In the genomic region with DNA sequence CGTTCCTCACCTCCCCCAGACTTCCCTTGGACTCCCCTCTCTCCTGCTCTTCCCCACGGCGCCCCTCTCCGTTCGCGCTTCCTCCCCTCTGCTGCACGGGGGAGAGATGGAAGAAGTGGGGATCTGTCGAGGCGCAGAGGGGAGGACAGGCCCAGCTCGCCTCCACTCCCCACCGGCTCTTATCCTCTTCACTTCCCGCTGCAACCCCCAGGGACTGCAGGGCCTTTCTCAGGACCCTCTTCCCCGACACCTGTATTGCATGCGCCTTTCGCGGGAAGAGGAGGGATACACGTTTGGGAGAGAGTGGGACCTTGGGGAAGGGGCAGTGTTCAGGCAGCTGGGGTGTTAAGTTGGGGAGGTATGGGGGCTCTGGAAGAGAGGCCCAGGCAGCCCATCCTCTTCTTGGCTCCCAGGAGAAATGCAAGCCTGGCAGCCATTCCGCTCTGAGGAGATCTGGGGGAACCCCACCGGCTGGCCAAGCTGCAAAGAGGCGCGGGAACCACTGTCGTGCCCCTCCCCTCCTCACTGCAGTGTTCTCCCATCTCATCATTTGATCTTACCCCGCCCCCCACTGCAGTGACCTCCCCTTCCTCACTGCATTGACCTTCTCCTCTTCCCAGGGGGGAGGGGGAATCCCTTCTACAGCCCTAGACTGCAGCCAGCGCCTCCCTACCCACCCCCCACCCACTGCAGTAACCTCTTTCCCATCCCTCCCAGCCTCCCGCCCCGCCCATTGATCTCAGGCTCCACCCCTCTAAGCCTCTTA, we compare ENCODE assay signal across 7 cellular contexts. TPM values are rescaled to one million over a fixed set of nuclear protein-coding genes. Genes with fewer than 3 reads are reported as not detected.
DNase-seq lines count a peak whose midpoint lies in the region; ATAC-seq, FAIRE-seq and TF ChIP-seq lines count a peak whose summit lies in the region.
"Had no signal": no experiment of that assay in that cellular context is flagged by ENCODE, and none has a peak within 500 bp of the region (broad histone marks: within the 10 kb centered on the region; RNA-seq: fewer than 3 reads in every experiment).

No MANE protein-coding gene starts in this region.

- TF ChIP-seq CTCF in HFF-Myc (IDR thresholded peaks at IDR 0.05; ENCODE audit: low read depth, low read length, missing control alignments) (no peak), WTC11 (IDR thresholded peaks at IDR 0.05) (no peak), HepG2 (CRISPR knock-in tag; IDR thresholded peaks at IDR 0.05) (no peak)

- peaks cover 12% of the 10 kb centered on the region for H3K27me3 Mint-ChIP-seq in WTC11 (ENCODE audit: low read depth)

- H3K9ac ChIP-seq in HepG2 (ENCODE audit: insufficient read depth, low read depth, low read length), result peak overlapping the region; percentile 77

- no peak overlapping the region for H2AFZ ChIP-seq in HepG2 (ENCODE audit: low read length)

- 25% methylated on average over 22 of the region's 26 CpGs for WGBS in HepG2 (ENCODE audit: low lambda C conversion rate)

- POLR2A ChIA-PET in WTC11 (lab: Charles Lee), result interaction anchor here (0.5 to 2.0 kb wide), 5 partner anchors 11 to 46 kb away, joined by 4 to 16 read pairs (median 6); partner anchors contain the start of genes C12orf57, RNU7-1 and SPSB2
- POLR2A ChIA-PET in HepG2 (lab: Yijun Ruan, JAX), result interaction anchor here (1.7 to 3.1 kb wide), 6 partner anchors 23 to 47 kb away, joined by 9 to 15 read pairs (median 12); partner anchors contain the start of genes C12orf57, RNU7-1, SPSB2 and TPI1

- H3K36me3 Mint-ChIP-seq in WTC11, result peaks cover 32% of the 10 kb centered on the region

- in situ Hi-C loops in HepG2 (cut with HindIII; ENCODE audit: extremely low pct_ligation_motif_present, low pct_unique_long_range_greater_than_20kb), result no loop called here

- H3K79me2 ChIP-seq in HepG2 (ENCODE audit: insufficient read depth, low read length), result peaks cover 17% of the 10 kb centered on the region

- no peaks in the 10 kb centered on the region for H4K20me1 ChIP-seq in HepG2 (ENCODE audit: insufficient read depth, low read length)

- peak overlapping the region; percentile 45 for H3K4me3 ChIP-seq in HFF-Myc (replicated peaks; ENCODE audit: low read depth, low read length)
- peak overlapping the region; percentile 63 to 90 (median 77) for H3K4me3 ChIP-seq in HepG2 (replicated peaks in 1 of 3; ENCODE audit: insufficient read depth in 1 of 3, low read depth in 2 of 3, low read length in 3 of 3)

- TF ChIP-seq EP300 in HepG2 (IDR thresholded peaks at IDR 0.05; ENCODE audit: low read depth in 2 of 2, low read length in 2 of 2) (no peak), HepG2 (CRISPR knock-in tag; IDR thresholded peaks at IDR 0.05; ENCODE audit: borderline replicate concordance) (no peak)

- H3K9me3 ChIP-seq in HepG2 (ENCODE audit: low read length), result no peaks in the 10 kb centered on the region

- no peak for TF ChIP-seq RAD21 in HepG2 (CRISPR knock-in tag; IDR thresholded peaks at IDR 0.05)

- no peak for FAIRE-seq in HepG2 (lab: Jason Lieb, UNC)

- peaks cover 48% of the 10 kb centered on the region for H3K4me1 ChIP-seq in HepG2 (ENCODE audit: insufficient read depth, low read length)

- no peak for TF ChIP-seq POLR2A in HepG2 (IDR thresholded peaks at IDR 0.05; ENCODE audit: insufficient read depth in 1 of 2, low read depth in 2 of 2, low read length in 2 of 2)

- H3K4me1 Mint-ChIP-seq in WTC11, result peaks cover 39% of the 10 kb centered on the region

- H3K27ac ChIP-seq in HepG2 (ENCODE audit: extremely low read length, insufficient read depth, low read length), result peak overlapping the region; percentile 84
- H3K27ac ChIP-seq: epithelial cell of prostate had no signal

- peak overlapping the region; percentile 64 for H3K27ac Mint-ChIP-seq in WTC11

- DNase-seq in HFF-Myc (ENCODE audit: extremely low read depth, low read depth) (no peak), WTC11 (ENCODE audit: low spot score) (peak; percentile 74), HepG2 (ENCODE audit: low spot score) (no peak), SW 1271 (lab: John Stamatoyannopoulos, UW) (no peak)
- DNase-seq in activated effector memory CD4-positive, alpha-beta T cell treated with Interleukin-2 at 50 U/mL for 16 hours, result no peak

- intact Hi-C loops in HepG2 (cut with micrococcal nuclease; ENCODE audit: unreplicated experiment), result no loop called here

- H3K9me3 Mint-ChIP-seq in WTC11, result no peaks in the 10 kb centered on the region

- H3K4me2 ChIP-seq in HepG2 (ENCODE audit: low read depth, low read length), result peak overlapping the region; percentile 96

- no peaks in the 10 kb centered on the region for H3K27me3 ChIP-seq in HepG2 (ENCODE audit: control insufficient read depth in 1 of 2, insufficient read depth in 2 of 2, low read length in 2 of 2)

- peak overlapping the region; percentile 97 for H3K4me3 Mint-ChIP-seq in WTC11

- peak; percentile 41 for ATAC-seq in WTC11
- no peak; the same call in 2 of the 3 replicates for ATAC-seq in HepG2
- no peak for ATAC-seq in GM19324 (IDR thresholded peaks at IDR 0.05; ENCODE audit: low FRiP score, unreplicated experiment)

- peaks cover 5 to 24% of the 10 kb centered on the region in 2 experiments; a peak in 3 of 5 replicates for H3K36me3 ChIP-seq in HepG2 (replicated peaks in 1 of 2; ENCODE audit: control insufficient read depth in 1 of 2, insufficient read depth in 2 of 2, low read length in 2 of 2)

- CTCF ChIA-PET in WTC11 (lab: Charles Lee) (interaction anchor here (1.0 to 9.1 kb wide), 6 partner anchors 11 to 46 kb away, joined by 3 to 45 read pairs (median 10); partner anchors contain the start of gene SPSB2), HepG2 (lab: Yijun Ruan, JAX; ENCODE audit: low intra/inter-chr PET ratio, low total read pairs) (no interaction called here)

- TSS peak; percentile 31 for BruUV-seq in HepG2 (replicated peaks; lab: Mats Ljungman, UMichigan)

RNA-seq across cellular contexts. Expression of gene ENO2, which starts 0.8 kb away (rescaled TPM):
- total RNA-seq in WTC11 (2021) (118 to 170 TPM (median 165 TPM) in 3 replicates), HepG2 (2016; rRNA removed; fragmentation: Illumina TruSeq; extraction: Trizol) (15.9 and 19.3 TPM in 2 replicates)
- total RNA-seq in HepG2 (2016; cell fraction: cytosol; rRNA removed; fragmentation: Illumina TruSeq; extraction: Trizol; ENCODE audit: low read depth), result 5.8 and 6.3 TPM in 2 replicates
- 12.7 and 19.8 TPM in 2 replicates for total RNA-seq in HepG2 (2016; cell fraction: insoluble cytoplasmic fraction; rRNA removed; fragmentation: Illumina TruSeq; extraction: Trizol)
- 7.9 and 8.5 TPM in 2 replicates for total RNA-seq in HepG2 (2016; cell fraction: membrane; rRNA removed; fragmentation: Illumina TruSeq; extraction: Trizol)
- total RNA-seq in HepG2 (2016; cell fraction: nucleus; rRNA removed; fragmentation: Illumina TruSeq; extraction: Trizol), result 21.7 and 25.4 TPM in 2 replicates
- polyA plus RNA-seq in HepG2 (2011; rRNA removed), result 136 and 144 TPM in 2 replicates
- 105 and 112 TPM in 2 replicates for polyA plus RNA-seq in HepG2 (2011; cell fraction: cytosol; rRNA removed)
- 451 and 486 TPM in 2 replicates for polyA plus RNA-seq in HepG2 (2011; cell fraction: nucleus; rRNA removed)
- polyA plus RNA-seq in HepG2 (2012), result 102 and 116 TPM in 2 replicates
- polyA plus RNA-seq in HepG2 (2016; cell fraction: cytosol; fragmentation: Illumina TruSeq; extraction: Trizol; ENCODE audit: low read depth), result 3.6 and 3.8 TPM in 2 replicates
- polyA plus RNA-seq in HepG2 (2016; cell fraction: insoluble cytoplasmic fraction; fragmentation: Illumina TruSeq; extraction: Trizol; ENCODE audit: low read depth), result 18.2 and 20.1 TPM in 2 replicates
- 7.1 and 7.2 TPM in 2 replicates for polyA plus RNA-seq in HepG2 (2016; cell fraction: membrane; fragmentation: Illumina TruSeq; extraction: Trizol; ENCODE audit: low read depth)
- 89.6 and 99.9 TPM in 2 replicates for polyA plus RNA-seq in HepG2 (2016; cell fraction: nucleus; fragmentation: Illumina TruSeq; extraction: Trizol; ENCODE audit: insufficient read depth, low read depth)
- polyA minus RNA-seq in HepG2 (2011; rRNA and poly(A)+ RNA removed; ENCODE audit: low replicate concordance), result 23.5 and 92.8 TPM in 2 replicates
- 35.6 and 39.9 TPM in 2 replicates for polyA minus RNA-seq in HepG2 (2011; cell fraction: cytosol; rRNA and poly(A)+ RNA removed)
- 44.7 and 52.6 TPM in 2 replicates for polyA minus RNA-seq in HepG2 (2011; cell fraction: nucleus; rRNA and poly(A)+ RNA removed)

RNA-seq across cellular contexts. Expression of gene LRRC23, which starts 10.6 kb away (rescaled TPM):
- total RNA-seq in WTC11 (2021) (3.1 to 5.3 TPM (median 4.9 TPM) in 3 replicates), HepG2 (2016; rRNA removed; fragmentation: Illumina TruSeq; extraction: Trizol) (6.0 and 6.7 TPM in 2 replicates)
- total RNA-seq in HepG2 (2016; cell fraction: cytosol; rRNA removed; fragmentation: Illumina TruSeq; extraction: Trizol; ENCODE audit: low read depth), result 2.5 and 3.3 TPM in 2 replicates
- total RNA-seq in HepG2 (2016; cell fraction: insoluble cytoplasmic fraction; rRNA removed; fragmentation: Illumina TruSeq; extraction: Trizol), result 5.1 and 7.7 TPM in 2 replicates
- total RNA-seq in HepG2 (2016; cell fraction: membrane; rRNA removed; fragmentation: Illumina TruSeq; extraction: Trizol), result 5.0 and 6.0 TPM in 2 replicates
- 4.0 and 5.4 TPM in 2 replicates for total RNA-seq in HepG2 (2016; cell fraction: nucleus; rRNA removed; fragmentation: Illumina TruSeq; extraction: Trizol)
- polyA plus RNA-seq in HepG2 (2011; rRNA removed), result 6.2 and 7.8 TPM in 2 replicates
- polyA plus RNA-seq in HepG2 (2011; cell fraction: cytosol; rRNA removed), result 5.2 TPM in 2 replicates
- 14.3 and 20.8 TPM in 2 replicates for polyA plus RNA-seq in HepG2 (2011; cell fraction: nucleus; rRNA removed)
- polyA plus RNA-seq in HepG2 (2012), result 5.3 and 6.9 TPM in 2 replicates
- polyA plus RNA-seq in HepG2 (2016; cell fraction: cytosol; fragmentation: Illumina TruSeq; extraction: Trizol; ENCODE audit: low read depth), result 3.0 and 3.1 TPM in 2 replicates
- 6.4 and 8.2 TPM in 2 replicates for polyA plus RNA-seq in HepG2 (2016; cell fraction: insoluble cytoplasmic fraction; fragmentation: Illumina TruSeq; extraction: Trizol; ENCODE audit: low read depth)
- polyA plus RNA-seq in HepG2 (2016; cell fraction: membrane; fragmentation: Illumina TruSeq; extraction: Trizol; ENCODE audit: low read depth), result 5.2 TPM in 2 replicates
- 7.8 and 11.0 TPM in 2 replicates for polyA plus RNA-seq in HepG2 (2016; cell fraction: nucleus; fragmentation: Illumina TruSeq; extraction: Trizol; ENCODE audit: insufficient read depth, low read depth)
- 5.6 and 8.7 TPM in 2 replicates for polyA minus RNA-seq in HepG2 (2011; rRNA and poly(A)+ RNA removed; ENCODE audit: low replicate concordance)
- 1.3 and 2.2 TPM in 2 replicates for polyA minus RNA-seq in HepG2 (2011; cell fraction: cytosol; rRNA and poly(A)+ RNA removed)
- polyA minus RNA-seq in HepG2 (2011; cell fraction: nucleus; rRNA and poly(A)+ RNA removed), result 9.1 and 14.9 TPM in 2 replicates

RNA-seq across cellular contexts. Expression of gene ATN1, which starts 12.6 kb away (rescaled TPM):
- 80.0 to 87.1 TPM (median 80.5 TPM) in 3 replicates for total RNA-seq in WTC11 (2021)
- 2.1 TPM in 2 replicates for total RNA-seq in HepG2 (2016; rRNA removed; fragmentation: Illumina TruSeq; extraction: Trizol)
- 0.97 and 1.4 TPM in 2 replicates for total RNA-seq in HepG2 (2016; cell fraction: cytosol; rRNA removed; fragmentation: Illumina TruSeq; extraction: Trizol; ENCODE audit: low read depth)
- total RNA-seq in HepG2 (2016; cell fraction: insoluble cytoplasmic fraction; rRNA removed; fragmentation: Illumina TruSeq; extraction: Trizol), result 1.8 and 2.3 TPM in 2 replicates
- 3.1 and 3.4 TPM in 2 replicates for total RNA-seq in HepG2 (2016; cell fraction: membrane; rRNA removed; fragmentation: Illumina TruSeq; extraction: Trizol)
- total RNA-seq in HepG2 (2016; cell fraction: nucleus; rRNA removed; fragmentation: Illumina TruSeq; extraction: Trizol), result 3.3 and 4.6 TPM in 2 replicates
- polyA plus RNA-seq in HepG2 (2011; rRNA removed), result 8.6 and 10.7 TPM in 2 replicates
- polyA plus RNA-seq in HepG2 (2011; cell fraction: cytosol; rRNA removed), result 3.5 and 4.5 TPM in 2 replicates
- 50.2 and 56.9 TPM in 2 replicates for polyA plus RNA-seq in HepG2 (2011; cell fraction: nucleus; rRNA removed)
- polyA plus RNA-seq in HepG2 (2012), result 20.6 and 31.4 TPM in 2 replicates
- polyA plus RNA-seq in HepG2 (2016; cell fraction: cytosol; fragmentation: Illumina TruSeq; extraction: Trizol; ENCODE audit: low read depth), result 8.7 and 9.0 TPM in 2 replicates
- polyA plus RNA-seq in HepG2 (2016; cell fraction: insoluble cytoplasmic fraction; fragmentation: Illumina TruSeq; extraction: Trizol; ENCODE audit: low read depth), result 13.6 and 21.5 TPM in 2 replicates
- polyA plus RNA-seq in HepG2 (2016; cell fraction: membrane; fragmentation: Illumina TruSeq; extraction: Trizol; ENCODE audit: low read depth), result 11.0 and 15.3 TPM in 2 replicates
- 41.0 and 44.9 TPM in 2 replicates for polyA plus RNA-seq in HepG2 (2016; cell fraction: nucleus; fragmentation: Illumina TruSeq; extraction: Trizol; ENCODE audit: insufficient read depth, low read depth)
- 13.5 and 19.8 TPM in 2 replicates for polyA minus RNA-seq in HepG2 (2011; rRNA and poly(A)+ RNA removed; ENCODE audit: low replicate concordance)
- 10.4 and 11.3 TPM in 2 replicates for polyA minus RNA-seq in HepG2 (2011; cell fraction: cytosol; rRNA and poly(A)+ RNA removed)
- 11.7 and 14.7 TPM in 2 replicates for polyA minus RNA-seq in HepG2 (2011; cell fraction: nucleus; rRNA and poly(A)+ RNA removed)

RNA-seq across cellular contexts. Expression of gene RNU7-1, which starts 28.4 kb away (rescaled TPM):
- total RNA-seq in WTC11 (2021), result not detected in 3 replicates
- not detected in 2 replicates for total RNA-seq in HepG2 (2016; rRNA removed; fragmentation: Illumina TruSeq; extraction: Trizol)
- total RNA-seq in HepG2 (2016; cell fraction: cytosol; rRNA removed; fragmentation: Illumina TruSeq; extraction: Trizol; ENCODE audit: low read depth), result not detected in 2 replicates
- total RNA-seq in HepG2 (2016; cell fraction: insoluble cytoplasmic fraction; rRNA removed; fragmentation: Illumina TruSeq; extraction: Trizol), result not detected in 2 replicates
- total RNA-seq in HepG2 (2016; cell fraction: membrane; rRNA removed; fragmentation: Illumina TruSeq; extraction: Trizol), result not detected in 2 replicates
- total RNA-seq in HepG2 (2016; cell fraction: nucleus; rRNA removed; fragmentation: Illumina TruSeq; extraction: Trizol), result not detected in 2 replicates
- polyA plus RNA-seq in HepG2 (2011; rRNA removed), result not detected in 2 replicates
- not detected in 2 replicates for polyA plus RNA-seq in HepG2 (2011; cell fraction: cytosol; rRNA removed)
- polyA plus RNA-seq in HepG2 (2011; cell fraction: nucleus; rRNA removed), result not detected in 2 replicates
- not detected in 2 replicates for polyA plus RNA-seq in HepG2 (2012)
- polyA plus RNA-seq in HepG2 (2016; cell fraction: cytosol; fragmentation: Illumina TruSeq; extraction: Trizol; ENCODE audit: low read depth), result not detected in 2 replicates
- polyA plus RNA-seq in HepG2 (2016; cell fraction: insoluble cytoplasmic fraction; fragmentation: Illumina TruSeq; extraction: Trizol; ENCODE audit: low read depth), result not detected in 2 replicates
- not detected in 2 replicates for polyA plus RNA-seq in HepG2 (2016; cell fraction: membrane; fragmentation: Illumina TruSeq; extraction: Trizol; ENCODE audit: low read depth)
- polyA plus RNA-seq in HepG2 (2016; cell fraction: nucleus; fragmentation: Illumina TruSeq; extraction: Trizol; ENCODE audit: insufficient read depth, low read depth), result not detected in 2 replicates
- not detected in 2 replicates for polyA minus RNA-seq in HepG2 (2011; rRNA and poly(A)+ RNA removed; ENCODE audit: low replicate concordance)
- polyA minus RNA-seq in HepG2 (2011; cell fraction: cytosol; rRNA and poly(A)+ RNA removed), result not detected in 2 replicates
- polyA minus RNA-seq in HepG2 (2011; cell fraction: nucleus; rRNA and poly(A)+ RNA removed), result not detected in 2 replicates

RNA-seq across cellular contexts. Expression of gene C12orf57, which starts 28.6 kb away (rescaled TPM):
- total RNA-seq in WTC11 (2021), result 158 to 181 TPM (median 172 TPM) in 3 replicates
- total RNA-seq in HepG2 (2016; rRNA removed; fragmentation: Illumina TruSeq; extraction: Trizol), result 84.0 and 89.7 TPM in 2 replicates
- total RNA-seq in HepG2 (2016; cell fraction: cytosol; rRNA removed; fragmentation: Illumina TruSeq; extraction: Trizol; ENCODE audit: low read depth), result 98.3 and 102 TPM in 2 replicates
- total RNA-seq in HepG2 (2016; cell fraction: insoluble cytoplasmic fraction; rRNA removed; fragmentation: Illumina TruSeq; extraction: Trizol), result 84.2 and 105 TPM in 2 replicates
- 106 and 113 TPM in 2 replicates for total RNA-seq in HepG2 (2016; cell fraction: membrane; rRNA removed; fragmentation: Illumina TruSeq; extraction: Trizol)
- 42.1 and 43.4 TPM in 2 replicates for total RNA-seq in HepG2 (2016; cell fraction: nucleus; rRNA removed; fragmentation: Illumina TruSeq; extraction: Trizol)
- polyA plus RNA-seq in HepG2 (2011; rRNA removed), result 287 and 302 TPM in 2 replicates
- 405 and 458 TPM in 2 replicates for polyA plus RNA-seq in HepG2 (2011; cell fraction: cytosol; rRNA removed)
- 151 and 164 TPM in 2 replicates for polyA plus RNA-seq in HepG2 (2011; cell fraction: nucleus; rRNA removed)
- polyA plus RNA-seq in HepG2 (2012), result 75.2 and 129 TPM in 2 replicates
- polyA plus RNA-seq in HepG2 (2016; cell fraction: cytosol; fragmentation: Illumina TruSeq; extraction: Trizol; ENCODE audit: low read depth), result 86.1 and 87.7 TPM in 2 replicates
- polyA plus RNA-seq in HepG2 (2016; cell fraction: insoluble cytoplasmic fraction; fragmentation: Illumina TruSeq; extraction: Trizol; ENCODE audit: low read depth), result 98.5 and 104 TPM in 2 replicates
- polyA plus RNA-seq in HepG2 (2016; cell fraction: membrane; fragmentation: Illumina TruSeq; extraction: Trizol; ENCODE audit: low read depth), result 96.1 and 98.2 TPM in 2 replicates
- 57.2 and 57.4 TPM in 2 replicates for polyA plus RNA-seq in HepG2 (2016; cell fraction: nucleus; fragmentation: Illumina TruSeq; extraction: Trizol; ENCODE audit: insufficient read depth, low read depth)
- 93.0 and 145 TPM in 2 replicates for polyA minus RNA-seq in HepG2 (2011; rRNA and poly(A)+ RNA removed; ENCODE audit: low replicate concordance)
- 36.8 and 41.7 TPM in 2 replicates for polyA minus RNA-seq in HepG2 (2011; cell fraction: cytosol; rRNA and poly(A)+ RNA removed)
- polyA minus RNA-seq in HepG2 (2011; cell fraction: nucleus; rRNA and poly(A)+ RNA removed), result 37.5 and 38.8 TPM in 2 replicates

Comparison
In these comparisons a context has a peak if more than half of its experiments do, and no peak if none do; other contexts are left out.
1. RNA of gene ATN1, which starts 12.6 kb away (total RNA-seq): 80.0 to 87.1 TPM in WTC11; 0.97 to 4.6 TPM in HepG2; every median in the first group is over 10 times any median in the second.